ENCODE assay signal across 11 cellular contexts in genomic region chr19:50377517-50377916, GRCh38. TPM values are rescaled to one million over a fixed set of nuclear protein-coding genes. Genes with fewer than 3 reads are reported as not detected.
A peak's percentile ranks its signal among the peaks of the same experiment; 100 is the strongest.
DNase-seq lines count a peak whose midpoint lies in the region; ATAC-seq and TF ChIP-seq lines count a peak whose summit lies in the region.
"Had no signal": no experiment of that assay in that cellular context is flagged by ENCODE, and none has a peak within 500 bp of the region (broad histone marks: within the 10 kb centered on the region; RNA-seq: fewer than 3 reads in every experiment).

No MANE protein-coding gene starts in this region.

- H3K4me3 ChIP-seq in DOHH2 (ENCODE audit: low read length), result peak overlapping the region; percentile 64

- intact Hi-C loops in Right ventricle myocardium inferior (cut with DNase I), result loop anchor here (5.0 kb wide), 1 partner anchor 55 kb away; the partner anchor contains the start of gene MYBPC2

- H3K9me2 ChIP-seq in DOHH2 (replicated peaks; ENCODE audit: control insufficient read depth, low read length), result no peaks in the 10 kb centered on the region

- peaks cover 16% of the 10 kb centered on the region for H3K4me1 ChIP-seq in DOHH2 (ENCODE audit: control insufficient read depth, low read length)

- DNase-seq in mesothelial cell of epicardium (ENCODE audit: low spot score in 2 of 2, unreplicated experiment in 2 of 2) (no peak), hippocampal formation (lab: John Stamatoyannopoulos, UW) (no peak), Right ventricle myocardium inferior (ENCODE audit: missing footprints) (no peak)
- DNase-seq: brain microvascular endothelial cell, NCI-H774 had no signal

- ATAC-seq in activated T-helper 17 cell treated with anti-CD3 and anti-CD28 coated beads, Interleukin-2, amount 50 U/mL, for 72 hours (replicated peaks), result no peak
- ATAC-seq in HG03025 (IDR thresholded peaks at IDR 0.05; ENCODE audit: low FRiP score, unreplicated experiment), result no peak
- ATAC-seq in GM18511 (IDR thresholded peaks at IDR 0.05; ENCODE audit: unreplicated experiment), result no peak
- no peak for ATAC-seq in Right ventricle myocardium inferior

- H3K9me3 Mint-ChIP-seq in activated T-helper 17 cell treated with anti-CD3 and anti-CD28 coated beads, Interleukin-2, amount 50 U/mL, for 72 hours, result no peaks in the 10 kb centered on the region
- H3K9me3 Mint-ChIP-seq in mesothelial cell of epicardium, result no peaks in the 10 kb centered on the region

- peak overlapping the region; percentile 92 for H3K4me3 Mint-ChIP-seq in activated T-helper 17 cell treated with anti-CD3 and anti-CD28 coated beads, Interleukin-2, amount 50 U/mL, for 72 hours
- H3K4me3 Mint-ChIP-seq in mesothelial cell of epicardium, result peak overlapping the region; percentile 95

- H3K4me2 ChIP-seq in DOHH2 (ENCODE audit: low read length), result peak overlapping the region; percentile 63

- H3K27ac ChIP-seq in 22Rv1 (peak overlapping the region; percentile 96), DOHH2 (ENCODE audit: low read depth, low read length) (no peak overlapping the region)
- H3K27ac ChIP-seq: brain microvascular endothelial cell, SK-N-MC had no signal

- H3K27ac Mint-ChIP-seq in activated T-helper 17 cell treated with anti-CD3 and anti-CD28 coated beads, Interleukin-2, amount 50 U/mL, for 72 hours, result peak overlapping the region; percentile 8
- no peak overlapping the region for H3K27ac Mint-ChIP-seq in mesothelial cell of epicardium

- peaks cover 56% of the 10 kb centered on the region for H3K36me3 Mint-ChIP-seq in activated T-helper 17 cell treated with anti-CD3 and anti-CD28 coated beads, Interleukin-2, amount 50 U/mL, for 72 hours (ENCODE audit: low read depth)
- H3K36me3 Mint-ChIP-seq in mesothelial cell of epicardium, result peaks cover 13% of the 10 kb centered on the region

- no peaks in the 10 kb centered on the region for H3K27me3 ChIP-seq in DOHH2 (ENCODE audit: control insufficient read depth, low read length)
- H3K27me3 ChIP-seq: brain microvascular endothelial cell had no signal

- H4K20me1 ChIP-seq in DOHH2 (ENCODE audit: control insufficient read depth, insufficient read depth, low read depth, low read length), result peaks cover 5% of the 10 kb centered on the region; the same call in 1 of the 2 replicates

- 0 out of 2 replicates have a peak, but pooled peaks cover 5% of the 10 kb centered on the region for H3F3A ChIP-seq in DOHH2 (ENCODE audit: control insufficient read depth, insufficient read depth)

- peaks cover 11% of the 10 kb centered on the region for H3K4me1 Mint-ChIP-seq in activated T-helper 17 cell treated with anti-CD3 and anti-CD28 coated beads, Interleukin-2, amount 50 U/mL, for 72 hours
- H3K4me1 Mint-ChIP-seq in mesothelial cell of epicardium, result peaks cover 4% of the 10 kb centered on the region

- H3K9me3 ChIP-seq in DOHH2 (ENCODE audit: control insufficient read depth, insufficient read depth, low read length), result no peaks in the 10 kb centered on the region

- TF ChIP-seq CTCF in 22Rv1 (IDR thresholded peaks at IDR 0.05) (no peak), DOHH2 (IDR thresholded peaks at IDR 0.05; ENCODE audit: low read depth, low read length, poor library complexity, severe bottlenecking) (no peak), mesothelial cell of epicardium (IDR thresholded peaks at IDR 0.05; ENCODE audit: unreplicated experiment) (no peak)

- H3K27me3 Mint-ChIP-seq in activated T-helper 17 cell treated with anti-CD3 and anti-CD28 coated beads, Interleukin-2, amount 50 U/mL, for 72 hours, result no peaks in the 10 kb centered on the region
- no peaks in the 10 kb centered on the region for H3K27me3 Mint-ChIP-seq in mesothelial cell of epicardium (ENCODE audit: low read depth)

- H3K79me2 ChIP-seq in DOHH2 (ENCODE audit: control insufficient read depth, low read length), result peaks cover 13% of the 10 kb centered on the region

- H3K36me3 ChIP-seq in DOHH2 (ENCODE audit: control insufficient read depth, low read length), result peaks cover 53% of the 10 kb centered on the region

RNA-seq across cellular contexts. Expression of gene NR1H2, which starts 1.3 kb away (rescaled TPM):
- 10 to 100 TPM; 58.3 to 81.3 TPM for total RNA-seq in activated T-helper 17 cell treated with anti-CD3 and anti-CD28 coated beads, Interleukin-2, amount 50 U/mL, for 72 hours
- total RNA-seq in mesothelial cell of epicardium, result 35.4 to 39.1 TPM (median 37.3 TPM) in 3 replicates
- total RNA-seq in Right ventricle myocardium inferior, result 69.5 TPM

RNA-seq across cellular contexts. Expression of gene POLD1, which starts 6.6 kb away (rescaled TPM):
- 100 to 1,000 TPM; 146 to 202 TPM for total RNA-seq in activated T-helper 17 cell treated with anti-CD3 and anti-CD28 coated beads, Interleukin-2, amount 50 U/mL, for 72 hours
- total RNA-seq in mesothelial cell of epicardium (58.4 to 60.6 TPM (median 60.3 TPM) in 3 replicates), Right ventricle myocardium inferior (10.8 TPM)

RNA-seq across cellular contexts. Expression of gene NAPSA, which starts 12.1 kb away (rescaled TPM):
- total RNA-seq in activated T-helper 17 cell treated with anti-CD3 and anti-CD28 coated beads, Interleukin-2, amount 50 U/mL, for 72 hours, result 10 to 100 TPM; 54.6 to 86.0 TPM
- 2.4 to 3.5 TPM (median 3.2 TPM) in 3 replicates for total RNA-seq in mesothelial cell of epicardium
- 0.27 TPM for total RNA-seq in Right ventricle myocardium inferior

RNA-seq across cellular contexts. Expression of gene SPIB, which starts 41.2 kb away (rescaled TPM):
- total RNA-seq in activated T-helper 17 cell treated with anti-CD3 and anti-CD28 coated beads, Interleukin-2, amount 50 U/mL, for 72 hours, result 1 to 10 TPM; 1.9 to 2.4 TPM
- total RNA-seq in mesothelial cell of epicardium (0.11 TPM in 1 of 3 replicates, not detected in the others), Right ventricle myocardium inferior (not detected)

RNA-seq across cellular contexts. Expression of gene KCNC3, which starts 48.3 kb away (rescaled TPM):
- 10 to 100 TPM; 12.8 to 18.8 TPM for total RNA-seq in activated T-helper 17 cell treated with anti-CD3 and anti-CD28 coated beads, Interleukin-2, amount 50 U/mL, for 72 hours
- total RNA-seq in mesothelial cell of epicardium, result 53.4 to 57.7 TPM (median 54.4 TPM) in 3 replicates
- total RNA-seq in Right ventricle myocardium inferior, result 1.7 TPM

Comparison
In these comparisons a context has a peak if more than half of its experiments do, and no peak if none do; other contexts are left out.
1. RNA of gene NAPSA, which starts 12.1 kb away (total RNA-seq): 54.6 to 86.0 TPM in activated T-helper 17 cell treated with anti-CD3 and anti-CD28 coated beads, Interleukin-2, amount 50 U/mL, for 72 hours; 2.4 to 3.5 TPM in mesothelial cell of epicardium and 0.27 TPM in Right ventricle myocardium inferior (single experiment); every median in the first group is over 10 times any median in the second.